Comparison of ENCODE assay signal across 1 cellular context in the genomic region with DNA sequence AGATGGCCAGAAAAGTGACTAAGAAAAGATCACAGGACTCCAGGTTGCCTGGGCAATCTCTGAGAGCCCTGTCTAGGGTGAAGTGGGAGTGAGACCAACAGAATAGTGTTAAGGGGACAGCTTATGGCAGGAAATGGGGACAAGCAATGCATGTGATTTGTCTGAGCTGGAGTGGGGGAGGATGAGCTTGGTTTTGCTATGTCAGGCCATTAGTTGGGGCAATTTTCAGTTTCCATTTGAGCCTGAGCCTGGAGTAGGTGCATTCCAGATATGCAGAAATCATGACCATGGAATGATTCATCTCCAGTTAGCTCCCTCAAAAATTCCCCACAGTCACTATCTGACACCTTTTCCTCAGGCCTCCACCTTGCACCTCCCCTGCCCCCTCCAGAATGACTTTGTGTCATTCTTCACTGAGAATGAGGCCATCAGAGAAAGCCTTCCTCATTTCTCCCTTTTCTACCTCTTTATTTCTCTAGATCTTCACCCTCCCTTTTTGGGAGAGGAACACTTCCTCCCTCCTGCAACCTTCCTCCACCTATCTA.
TF ChIP-seq lines count a peak whose summit lies in the region.

No MANE protein-coding gene starts in this region.

TF ChIP-seq in HepG2, 621 proteins besides CTCF, POLR2A, EP300 and RAD21 (continued from another document):
- TF ChIP-seq, protein P1, sequence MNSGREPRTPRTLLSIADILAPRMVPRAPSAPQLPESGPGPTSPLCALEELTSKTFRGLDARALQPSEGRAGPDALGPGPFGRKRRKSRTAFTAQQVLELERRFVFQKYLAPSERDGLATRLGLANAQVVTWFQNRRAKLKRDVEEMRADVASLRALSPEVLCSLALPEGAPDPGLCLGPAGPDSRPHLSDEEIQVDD (CRISPR knock-in tag; IDR thresholded peaks at IDR 0.05; ENCODE audit: borderline replicate concordance): no peak
- TF ChIP-seq, protein P2, sequence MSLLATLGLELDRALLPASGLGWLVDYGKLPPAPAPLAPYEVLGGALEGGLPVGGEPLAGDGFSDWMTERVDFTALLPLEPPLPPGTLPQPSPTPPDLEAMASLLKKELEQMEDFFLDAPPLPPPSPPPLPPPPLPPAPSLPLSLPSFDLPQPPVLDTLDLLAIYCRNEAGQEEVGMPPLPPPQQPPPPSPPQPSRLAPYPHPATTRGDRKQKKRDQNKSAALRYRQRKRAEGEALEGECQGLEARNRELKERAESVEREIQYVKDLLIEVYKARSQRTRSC (CRISPR knock-in tag; IDR thresholded peaks at IDR 0.05; ENCODE audit: low read depth): no peak
- TF ChIP-seq MTF2 (CRISPR knock-in tag; IDR thresholded peaks at IDR 0.05; ENCODE audit: borderline replicate concordance): no peak
- TF ChIP-seq ZNF670 (CRISPR knock-in tag; IDR thresholded peaks at IDR 0.05; ENCODE audit: borderline replicate concordance): no peak
- TF ChIP-seq FOXA1 (IDR thresholded peaks at IDR 0.05): no peak
- no peak for TF ChIP-seq FOXA1 (CRISPR knock-in tag; IDR thresholded peaks at IDR 0.05)
- TF ChIP-seq ATF7-NPFF (CRISPR knock-in tag; IDR thresholded peaks at IDR 0.05; ENCODE audit: low read depth): no peak
- TF ChIP-seq, protein P3, sequence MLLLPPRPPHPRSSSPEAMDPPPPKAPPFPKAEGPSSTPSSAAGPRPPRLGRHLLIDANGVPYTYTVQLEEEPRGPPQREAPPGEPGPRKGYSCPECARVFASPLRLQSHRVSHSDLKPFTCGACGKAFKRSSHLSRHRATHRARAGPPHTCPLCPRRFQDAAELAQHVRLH (CRISPR knock-in tag; IDR thresholded peaks at IDR 0.05; ENCODE audit: borderline replicate concordance, low read depth): no peak
- TF ChIP-seq WIZ (CRISPR knock-in tag; IDR thresholded peaks at IDR 0.05): no peak
- no peak for TF ChIP-seq ZNF326 (CRISPR knock-in tag; IDR thresholded peaks at IDR 0.05; ENCODE audit: borderline replicate concordance)
- TF ChIP-seq RFX5 (IDR thresholded peaks at IDR 0.05; ENCODE audit: low read depth, low read length): no peak
- TF ChIP-seq CC2D1A (CRISPR knock-in tag; IDR thresholded peaks at IDR 0.05): no peak
